ENCODE assay signal across 8 cellular contexts in genomic region chr12:77925536-77926108, GRCh38.
DNase-seq lines count a peak whose midpoint lies in the region; ATAC-seq and TF ChIP-seq lines count a peak whose summit lies in the region.

No MANE protein-coding gene starts in this region.

- H3K9me3 ChIP-seq in Caco-2 (no peaks in the 10 kb centered on the region), fibroblast of lung (ENCODE audit: control insufficient read depth, insufficient read depth, low read depth, low read length) (no peaks in the 10 kb centered on the region)

- ATAC-seq in GM18907 (IDR thresholded peaks at IDR 0.05; ENCODE audit: unreplicated experiment): peak; percentile 100
- peak; percentile 100 for ATAC-seq in HG03060 (IDR thresholded peaks at IDR 0.05; ENCODE audit: low read depth, unreplicated experiment)

- H3K4me3 ChIP-seq in Caco-2 (ENCODE audit: low read depth, low read length) (no peak overlapping the region), fibroblast of lung (replicated peaks in 1 of 4; ENCODE audit: control extremely low read depth in 1 of 4, insufficient read depth in 1 of 4, low read depth in 3 of 4, low read length in 4 of 4) (peak overlapping the region in 2 of 4 experiments; percentile 21 to 49)

- H3K27ac ChIP-seq in fibroblast of lung (ENCODE audit: insufficient read depth, low read length): no peak overlapping the region

- no peaks in the 10 kb centered on the region for H3K79me2 ChIP-seq in fibroblast of lung (ENCODE audit: control insufficient read depth, insufficient read depth, low read length)

- H3K27me3 Mint-ChIP-seq in Caco-2 (ENCODE audit: insufficient read depth, unreplicated experiment) (no peaks in the 10 kb centered on the region), nephron progenitor cell (ENCODE audit: low read depth, poor library complexity) (no peaks in the 10 kb centered on the region)
- no peaks in the 10 kb centered on the region for H3K27me3 Mint-ChIP-seq in T-helper 2 cell treated with Interferon-gamma antibody and Interleukin-4, amounts not matched to agents 5 μg/mL and 100 μg/mL, for 36 hours (ENCODE audit: low read depth)

- H3K4me3 Mint-ChIP-seq in Caco-2 (ENCODE audit: unreplicated experiment) (no peak overlapping the region), nephron progenitor cell (no peak overlapping the region)
- H3K4me3 Mint-ChIP-seq in T-helper 2 cell treated with Interferon-gamma antibody and Interleukin-4, amounts not matched to agents 5 μg/mL and 100 μg/mL, for 36 hours: no peak overlapping the region

- H3K4me1 Mint-ChIP-seq in Caco-2 (ENCODE audit: low read depth, unreplicated experiment) (no peaks in the 10 kb centered on the region), nephron progenitor cell (no peaks in the 10 kb centered on the region)
- no peaks in the 10 kb centered on the region for H3K4me1 Mint-ChIP-seq in T-helper 2 cell treated with Interferon-gamma antibody and Interleukin-4, amounts not matched to agents 5 μg/mL and 100 μg/mL, for 36 hours (ENCODE audit: low read depth)

- H4K20me1 ChIP-seq in fibroblast of lung (ENCODE audit: control insufficient read depth, extremely low read depth, insufficient read depth, low read length): no peaks in the 10 kb centered on the region

- DNase-seq in Caco-2: peak; percentile 74 to 84
- DNase-seq in NCI-H187 (lab: John Stamatoyannopoulos, UW): peak; percentile 69 to 82
- peak; percentile 4 for DNase-seq in T-helper 2 cell treated with Interferon-gamma antibody and Interleukin-4, amounts not matched to agents 5 μg/mL and 100 μg/mL, for 36 hours (ENCODE audit: low spot score)
- peak; percentile 96 to 99 for DNase-seq in fibroblast of lung (ENCODE audit: low read depth in 2 of 2)
- DNase-seq in nephron progenitor cell: peak; percentile 60
- DNase-seq in GOT3 (lab: John Stamatoyannopoulos, UW): no peak

- CTCF ChIA-PET in Caco-2 (lab: Charles Lee): interaction anchor here (0.6 to 1.1 kb wide), 6 partner anchors 8 to 805 kb away, joined by 3 to 7 read pairs (median 4); no protein-coding TSS in a partner anchor

- intact Hi-C loops in Caco-2 (cut with micrococcal nuclease; ENCODE audit: unreplicated experiment): loop anchor here (1.0 to 5.0 kb wide), 3 partner anchors 83 to 773 kb away; no protein-coding TSS in a partner anchor

- H3K36me3 Mint-ChIP-seq in Caco-2 (ENCODE audit: insufficient read depth, unreplicated experiment): no peaks in the 10 kb centered on the region
- H3K36me3 Mint-ChIP-seq in T-helper 2 cell treated with Interferon-gamma antibody and Interleukin-4, amounts not matched to agents 5 μg/mL and 100 μg/mL, for 36 hours (ENCODE audit: low read depth): no peaks in the 10 kb centered on the region
- H3K36me3 Mint-ChIP-seq in nephron progenitor cell (ENCODE audit: low read depth): no peaks in the 10 kb centered on the region

- H2AFZ ChIP-seq in fibroblast of lung (ENCODE audit: low read length): no peak overlapping the region

- H3K27me3 ChIP-seq in Caco-2 (replicated peaks; ENCODE audit: control insufficient read depth, insufficient read depth, low read length) (no peaks in the 10 kb centered on the region), fibroblast of lung (ENCODE audit: control insufficient read depth, insufficient read depth, low read length) (no peaks in the 10 kb centered on the region)

- no peaks in the 10 kb centered on the region for H3K36me3 ChIP-seq in Caco-2 (ENCODE audit: control insufficient read depth, insufficient read depth, low read length)
- H3K36me3 ChIP-seq in fibroblast of lung (ENCODE audit: control insufficient read depth, insufficient read depth, low read length): no peaks in the 10 kb centered on the region

- TF ChIP-seq CTCF in Caco-2 (IDR thresholded peaks at IDR 0.05; ENCODE audit: insufficient read depth in 1 of 2, low read depth in 1 of 2, low read length in 1 of 2, severe bottlenecking in 1 of 2, unreplicated experiment in 1 of 2) (peak; percentile 94), fibroblast of lung (conservative IDR thresholded peaks at IDR 0.05 in 1 of 2, IDR thresholded peaks at IDR 0.05 in 1 of 2; ENCODE audit: low read depth in 1 of 2, low read length in 2 of 2) (peak; percentile 100), nephron progenitor cell (IDR thresholded peaks at IDR 0.05) (peak; percentile 97)

- peak overlapping the region; percentile 65 for H3K4me2 ChIP-seq in fibroblast of lung (ENCODE audit: extremely low read depth, insufficient read depth, low read length)

- H3K9me3 Mint-ChIP-seq in Caco-2 (ENCODE audit: unreplicated experiment) (no peaks in the 10 kb centered on the region), nephron progenitor cell (no peaks in the 10 kb centered on the region)
- H3K9me3 Mint-ChIP-seq in T-helper 2 cell treated with Interferon-gamma antibody and Interleukin-4, amounts not matched to agents 5 μg/mL and 100 μg/mL, for 36 hours: no peaks in the 10 kb centered on the region

- POLR2A ChIA-PET in Caco-2 (lab: Charles Lee): no interaction called here

- BruUV-seq in Caco-2 (replicated peaks; lab: Mats Ljungman, UMichigan): no TSS peak

- no peak overlapping the region for H3K9ac ChIP-seq in fibroblast of lung (ENCODE audit: insufficient read depth, low read length)

- H3K27ac Mint-ChIP-seq in Caco-2 (ENCODE audit: unreplicated experiment) (no peak overlapping the region), nephron progenitor cell (no peak overlapping the region)
- H3K27ac Mint-ChIP-seq in T-helper 2 cell treated with Interferon-gamma antibody and Interleukin-4, amounts not matched to agents 5 μg/mL and 100 μg/mL, for 36 hours: no peak overlapping the region

- H3K4me1 ChIP-seq in Caco-2 (no peaks in the 10 kb centered on the region), fibroblast of lung (ENCODE audit: control insufficient read depth, extremely low read depth, insufficient read depth, low read length) (no peaks in the 10 kb centered on the region)
